Comparison of ENCODE assay signal across 15 cellular contexts in genomic region chr6:1574895-1575212, GRCh38. TPM values are rescaled to one million over a fixed set of nuclear protein-coding genes. Genes with fewer than 3 reads are reported as not detected.
A peak's percentile ranks its signal among the peaks of the same experiment; 100 is the strongest.
DNase-seq lines count a peak whose midpoint lies in the region; ATAC-seq and TF ChIP-seq lines count a peak whose summit lies in the region.
"Had no signal": no experiment of that assay in that cellular context is flagged by ENCODE, and none has a peak within 500 bp of the region (broad histone marks: within the 10 kb centered on the region; RNA-seq: fewer than 3 reads in every experiment).

No MANE protein-coding gene starts in this region.

- H3K4me3 ChIP-seq in DND-41 (ENCODE audit: low read depth in 1 of 2, low read length in 2 of 2) (no peak overlapping the region), sigmoid colon (peak overlapping the region in 1 of 4 donors; percentile 31)

- H3K27ac ChIP-seq in DND-41 (ENCODE audit: low read length) (no peak overlapping the region), angular gyrus (ENCODE audit: low read depth, low read length) (peak overlapping the region; percentile 18), sigmoid colon (peak overlapping the region; percentile 48 to 64 (median 56))

- 73 to 78% methylated on average over 6 of the region's 6 CpGs for WGBS in sigmoid colon, 2 donors

- TF ChIP-seq EP300 in sigmoid colon (IDR thresholded peaks at IDR 0.05) = no peak

- TF ChIP-seq CTCF in DND-41 (IDR thresholded peaks at IDR 0.05; ENCODE audit: borderline replicate concordance, extremely low read depth, low read length, poor library complexity, severe bottlenecking) (no peak), sigmoid colon (IDR thresholded peaks at IDR 0.05) (no peak)

- H3K9ac ChIP-seq in DND-41 (ENCODE audit: low read depth, low read length) = no peak overlapping the region

- DNase-seq in DND-41 (no peak), iPS-NIHi11 (ENCODE audit: low spot score) (peak; percentile 51), sigmoid colon (no peak), NCI-H2107 treated with DMSO at 0.1 percent for 48 hours (lab: John Stamatoyannopoulos, UW; ENCODE audit: unreplicated experiment) (no peak), left lobe of liver (ENCODE audit: low spot score) (no peak)
- DNase-seq: activated CD8-positive, alpha-beta T cell treated with anti-CD3 and anti-CD28 coated beads for 36 hours; Caco-2; effector CD4-positive, alpha-beta T cell; NCI-H1092 treated with DMSO at 0.1 percent for 48 hours; NCI-H345; stimulated activated CD4-positive, alpha-beta T cell treated with anti-CD3 and anti-CD28 coated beads, Interleukin-2, amount 100 ng/mL, for 48 hours had no signal

- intact Hi-C loops in sigmoid colon (cut with DNase I) = no loop called here

- H3K4me1 ChIP-seq in DND-41 (ENCODE audit: insufficient read depth, low read length) = peaks cover 14% of the 10 kb centered on the region; the same call in 1 of the 2 replicates
- H3K4me1 ChIP-seq in sigmoid colon = peaks cover 0 to 22% (median 12%) of the 10 kb centered on the region in 4 donors
- H3K4me1 ChIP-seq: Caco-2 had no signal

- TF ChIP-seq POLR2A in sigmoid colon (IDR thresholded peaks at IDR 0.05) = no peak

- no peak overlapping the region for H2AFZ ChIP-seq in DND-41 (ENCODE audit: low read depth, low read length)

- H3K79me2 ChIP-seq in DND-41 (ENCODE audit: insufficient read depth, low read length) = no peaks in the 10 kb centered on the region

- H3K9me3 ChIP-seq in DND-41 (ENCODE audit: insufficient read depth, low read length, severe bottlenecking) (peaks cover 6% of the 10 kb centered on the region), sigmoid colon (peaks cover 0 to 5% (median under 1%) of the 10 kb centered on the region in 4 donors)

- H3K36me3 ChIP-seq in DND-41 (ENCODE audit: insufficient read depth, low read length) (no peaks in the 10 kb centered on the region), sigmoid colon (no peaks in the 10 kb centered on the region)

- ATAC-seq in DND-41 (ENCODE audit: insufficient read depth, low read depth) (peak; percentile 31; the same call in 1 of the 3 replicates), HG03460 (IDR thresholded peaks at IDR 0.05; ENCODE audit: unreplicated experiment) (no peak), left lobe of liver (no peak), HG02885 (IDR thresholded peaks at IDR 0.05; ENCODE audit: poor library complexity, unreplicated experiment) (no peak)
- ATAC-seq: activated CD8-positive, alpha-beta T cell treated with anti-CD3 and anti-CD28 coated beads for 36 hours had no signal

- no peaks in the 10 kb centered on the region for H4K20me1 ChIP-seq in DND-41 (ENCODE audit: insufficient read depth, low read length)

- H3K27me3 ChIP-seq in DND-41 (ENCODE audit: insufficient read depth, low read length, poor library complexity) (no peaks in the 10 kb centered on the region), sigmoid colon (no peaks in the 10 kb centered on the region)

- H3K4me2 ChIP-seq in DND-41 (ENCODE audit: insufficient read depth, low read length) = no peak overlapping the region

RNA-seq across cellular contexts. Expression of gene FOXC1, which starts 34.9 kb away (rescaled TPM):
- total RNA-seq in sigmoid colon (1 to 10 TPM; 1.5 to 3.0 (median 1.8) TPM), left lobe of liver (0.38 TPM)
- polyA plus RNA-seq in sigmoid colon = under 1 TPM in 2 of 3 donors, not detected in 1; 0.60 to 0.70 TPM
- total RNA-seq: OCI-LY7 had no signal
